ENCODE assay signal across 25 cellular contexts in genomic region chr3:109809513-109809912, GRCh38.
"Had no signal": no experiment of that assay in that cellular context is flagged by ENCODE, and none has a peak within 500 bp of the region (broad histone marks: within the 10 kb centered on the region; RNA-seq: fewer than 3 reads in every experiment).

No MANE protein-coding gene starts in this region.

- H3K4me3 ChIP-seq: colonic mucosa, esophagus squamous epithelium, gastrocnemius medialis, heart right ventricle, left lung, lower lobe of right lung, mucosa of descending colon had no signal

- H3K27me3 Mint-ChIP-seq: dendritic cell treated with granulocyte-macrophage colony-stimulating factor and Interleukin-4, amounts not matched to agents 40 ng/mL and 50 ng/mL, for 4 days; effector memory CD8-positive, alpha-beta T cell; naive B cell had no signal

- DNase-seq: colonic mucosa; cortex of kidney; effector CD8-positive, alpha-beta T cell; effector memory CD8-positive, alpha-beta T cell; endodermal cell; erythroblast; esophagus squamous epithelium; foreskin fibroblast; foreskin melanocyte; gastrocnemius medialis; glutamatergic neuron; head of caudate nucleus; heart right ventricle; hippocampal formation; left cardiac atrium; left lung; left ventricle myocardium superior; lower lobe of right lung; mesenchymal stem cell; mucosa of descending colon; naive B cell had no signal

- H3K9me3 ChIP-seq: colonic mucosa, esophagus squamous epithelium, gastrocnemius medialis, heart right ventricle, left lung, lower lobe of right lung, mucosa of descending colon had no signal

- H3K4me1 Mint-ChIP-seq: mesothelial cell of epicardium, naive B cell had no signal

- H3K27ac Mint-ChIP-seq: dendritic cell treated with granulocyte-macrophage colony-stimulating factor and Interleukin-4, amounts not matched to agents 40 ng/mL and 50 ng/mL, for 4 days; endodermal cell; mesothelial cell of epicardium; naive B cell had no signal

- H3K9me3 Mint-ChIP-seq: endodermal cell had no signal

- H3K27ac ChIP-seq: colonic mucosa, epithelial cell of prostate, esophagus squamous epithelium, gastrocnemius medialis, heart right ventricle, left lung, lower lobe of right lung had no signal

- H3K4me3 Mint-ChIP-seq: dendritic cell treated with granulocyte-macrophage colony-stimulating factor and Interleukin-4, amounts not matched to agents 40 ng/mL and 50 ng/mL, for 4 days; effector memory CD8-positive, alpha-beta T cell; endodermal cell; mesothelial cell of epicardium; naive B cell had no signal

- ATAC-seq: effector memory CD8-positive, alpha-beta T cell; esophagus mucosa; gastrocnemius medialis; heart right ventricle; left cardiac atrium; left lung; left ventricle myocardium superior; lower lobe of right lung; mucosa of descending colon had no signal

- H3K36me3 ChIP-seq: colonic mucosa, esophagus squamous epithelium, gastrocnemius medialis, heart right ventricle, left lung, lower lobe of right lung had no signal

- H3K4me1 ChIP-seq: colonic mucosa, esophagus squamous epithelium, gastrocnemius medialis, lower lobe of right lung had no signal

- H3K36me3 Mint-ChIP-seq: mesothelial cell of epicardium, naive B cell had no signal
